8 cellular contexts compared by ENCODE assay signal in the genomic region with DNA sequence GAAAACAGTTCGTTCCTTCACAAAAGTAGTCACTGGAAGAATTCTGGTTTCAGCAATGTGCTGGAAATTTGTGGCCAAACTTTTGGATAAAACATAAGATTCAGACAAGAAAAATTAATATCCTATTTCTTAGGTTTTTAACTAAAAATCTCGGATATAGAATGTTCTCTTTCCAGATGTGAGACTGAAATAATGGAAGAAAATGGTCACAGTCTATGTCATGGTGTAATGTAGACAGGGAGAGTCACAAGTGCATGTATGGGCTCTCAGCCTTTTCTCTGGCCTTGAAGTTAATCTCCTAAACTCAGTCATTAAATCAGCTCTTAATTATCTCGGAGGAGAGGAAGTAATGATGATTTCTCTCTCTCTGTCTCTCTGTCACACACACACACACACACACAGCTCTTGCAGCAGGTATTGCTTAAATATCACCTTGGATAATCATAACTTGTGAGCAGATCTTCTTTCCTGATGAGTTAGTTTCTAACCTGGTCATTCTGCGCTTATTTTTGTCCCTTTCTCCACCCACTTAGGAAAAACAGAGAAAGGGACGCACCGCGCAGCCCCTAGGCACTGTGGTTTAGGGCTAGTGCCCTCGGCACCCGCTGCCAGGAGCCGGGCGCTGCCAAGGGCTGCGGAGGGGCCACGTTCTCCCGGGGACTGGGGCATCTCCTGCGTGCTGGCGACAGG. TPM values are rescaled to one million over a fixed set of nuclear protein-coding genes. Genes with fewer than 3 reads are reported as not detected.
DNase-seq lines count a peak whose midpoint lies in the region; ATAC-seq, FAIRE-seq and TF ChIP-seq lines count a peak whose summit lies in the region.

No MANE protein-coding gene starts in this region.

- H3K4me3 Mint-ChIP-seq in CD8-positive, alpha-beta memory T cell, result peak overlapping the region; percentile 42 to 77 (median 71)
- H3K4me3 Mint-ChIP-seq in brain, result peak overlapping the region; percentile 75 to 83 (median 79)

- peaks cover 0 to 16% of the 10 kb centered on the region in 2 donors for H3K27me3 Mint-ChIP-seq in CD8-positive, alpha-beta memory T cell
- H3K27me3 Mint-ChIP-seq in brain, result peaks cover 49% of the 10 kb centered on the region

- H3K27ac ChIP-seq in CD8-positive, alpha-beta memory T cell (ENCODE audit: low read depth, low read length), result no peak overlapping the region
- H3K27ac ChIP-seq in thoracic aorta, result no peak overlapping the region

- H3K36me3 ChIP-seq in CD8-positive, alpha-beta memory T cell (ENCODE audit: insufficient read depth, low read length), result no peaks in the 10 kb centered on the region
- no peaks in the 10 kb centered on the region for H3K36me3 ChIP-seq in thoracic aorta

- TF ChIP-seq CTCF in brain (conservative IDR thresholded peaks at IDR 0.05) (no peak), thoracic aorta (IDR thresholded peaks at IDR 0.05) (no peak)

- no peaks in the 10 kb centered on the region for H3K9me3 Mint-ChIP-seq in CD8-positive, alpha-beta memory T cell
- peaks cover 0 to 19% (median 14%) of the 10 kb centered on the region in 5 experiments for H3K9me3 Mint-ChIP-seq in brain

- H3K4me1 Mint-ChIP-seq in CD8-positive, alpha-beta memory T cell, result peaks cover 4 to 19% (median 15%) of the 10 kb centered on the region in 3 donors
- H3K4me1 Mint-ChIP-seq in brain, result peaks cover 12% of the 10 kb centered on the region

- no peaks in the 10 kb centered on the region for H3K9me3 ChIP-seq in CD8-positive, alpha-beta memory T cell (ENCODE audit: low read length)
- no peaks in the 10 kb centered on the region for H3K9me3 ChIP-seq in thoracic aorta

- no peak for DNase-seq in CD8-positive, alpha-beta memory T cell
- DNase-seq in left lobe of liver (ENCODE audit: low spot score) (no peak), thoracic aorta (ENCODE audit: low spot score) (no peak), GM12892 (ENCODE audit: insufficient read length) (no peak)

- no peaks in the 10 kb centered on the region for H3K36me3 Mint-ChIP-seq in CD8-positive, alpha-beta memory T cell
- peaks cover 8% of the 10 kb centered on the region for H3K36me3 Mint-ChIP-seq in brain

- H3K27me3 ChIP-seq in CD8-positive, alpha-beta memory T cell (ENCODE audit: insufficient read depth, low read length, poor library complexity, severe bottlenecking), result no peaks in the 10 kb centered on the region
- H3K27me3 ChIP-seq in thoracic aorta (replicated peaks; ENCODE audit: insufficient read depth), result no peaks in the 10 kb centered on the region

- ATAC-seq in HG03571 (IDR thresholded peaks at IDR 0.05; ENCODE audit: unreplicated experiment) (peak; percentile 18), left lobe of liver (peak; percentile 33), thoracic aorta (ENCODE audit: insufficient number of reproducible peaks, low FRiP score, low read depth) (no peak), GM18520 (IDR thresholded peaks at IDR 0.05; ENCODE audit: unreplicated experiment) (no peak), HG03469 (IDR thresholded peaks at IDR 0.05; ENCODE audit: unreplicated experiment) (no peak)

- no peak overlapping the region for H3K4me3 ChIP-seq in CD8-positive, alpha-beta memory T cell (ENCODE audit: low read length)
- H3K4me3 ChIP-seq in thoracic aorta, result peak overlapping the region; percentile 81

- CTCF ChIA-PET in CD8-positive, alpha-beta memory T cell (lab: Charles Lee), result interaction anchor here (1.3 to 1.6 kb wide), 3 partner anchors 40 to 121 kb away, joined by 3 to 5 read pairs (median 3); partner anchors contain the start of gene MOCS2

- no peak for TF ChIP-seq POLR2A in GM12892 (IDR thresholded peaks at IDR 0.05; ENCODE audit: low read depth, low read length)

- peak overlapping the region in 2 of 8 donors; percentile 20 to 46 for H3K27ac Mint-ChIP-seq in CD8-positive, alpha-beta memory T cell
- peak overlapping the region in 2 of 5 experiments; percentile 53 to 56 for H3K27ac Mint-ChIP-seq in brain

- peaks cover 6% of the 10 kb centered on the region for H3K4me1 ChIP-seq in CD8-positive, alpha-beta memory T cell (ENCODE audit: insufficient read depth, low read length)
- H3K4me1 ChIP-seq in thoracic aorta (ENCODE audit: control insufficient read depth in 1 of 2, low read depth in 2 of 2), result peaks cover 0 to 11% of the 10 kb centered on the region in 2 donors

- POLR2A ChIA-PET in CD8-positive, alpha-beta memory T cell (lab: Charles Lee), result interaction anchor here (0.5 kb wide), 1 partner anchor 1326 kb away, joined by 6 read pairs; no protein-coding TSS in a partner anchor

- no peak for FAIRE-seq in GM12892 (lab: Jason Lieb, UNC)

RNA-seq across cellular contexts. Expression of gene ITGA2, which starts 0.7 kb away (rescaled TPM):
- total RNA-seq in CD8-positive, alpha-beta memory T cell, result 1 to 10 TPM; 2.7 to 2.8 TPM
- polyA plus RNA-seq in CD8-positive, alpha-beta memory T cell, result 0.51 TPM
- 1.0 TPM for polyA plus RNA-seq in brain (ENCODE audit: insufficient read depth, low read depth, low replicate concordance)
- total RNA-seq in left lobe of liver, result 0.30 TPM
- total RNA-seq in thoracic aorta, result 1 to 10 TPM; 4.9 to 7.2 TPM
- not detected for polyA plus RNA-seq in GM12892 (2012; ENCODE audit: missing spikeins)

Comparison
In these comparisons a context has a peak if more than half of its experiments do, and no peak if none do; other contexts are left out.
1. ATAC-seq: peak in HG03571 (single experiment) and left lobe of liver (single experiment); none in thoracic aorta (single experiment), GM18520 (single experiment) and HG03469 (single experiment).